ENCODE assay signal across 16 cellular contexts in genomic region chr12:122846622-122847515, GRCh38.
"Had no signal": no experiment of that assay in that cellular context is flagged by ENCODE, and none has a peak within 500 bp of the region (broad histone marks: within the 10 kb centered on the region; RNA-seq: fewer than 3 reads in every experiment).

No MANE protein-coding gene starts in this region.

- H2AFZ ChIP-seq: neural progenitor cell had no signal

- H3K9me3 ChIP-seq: adrenal gland, left lung, prostate gland, upper lobe of left lung had no signal

- H3K9ac ChIP-seq: neural progenitor cell had no signal

- H3K4me3 ChIP-seq: adrenal gland, left lung, neural progenitor cell, prostate gland, upper lobe of left lung had no signal

- H3K27ac ChIP-seq: adrenal gland, left lung, neural progenitor cell, prostate gland had no signal

- H3K27me3 Mint-ChIP-seq: activated naive CD8-positive, alpha-beta T cell; naive thymus-derived CD8-positive, alpha-beta T cell had no signal

- H3K36me3 Mint-ChIP-seq: activated naive CD8-positive, alpha-beta T cell; WTC11 had no signal

- H3K4me2 ChIP-seq: neural progenitor cell had no signal

- H3K27me3 ChIP-seq: adrenal gland, left lung, neural progenitor cell, upper lobe of left lung had no signal

- H3K4me3 Mint-ChIP-seq: activated naive CD8-positive, alpha-beta T cell; neural progenitor cell; WTC11 had no signal

- H3K36me3 ChIP-seq: adrenal gland, neural progenitor cell, prostate gland had no signal

- H3K4me1 ChIP-seq: neural progenitor cell, prostate gland had no signal

- H3K9me3 Mint-ChIP-seq: naive thymus-derived CD8-positive, alpha-beta T cell; neural progenitor cell; WTC11 had no signal

- ATAC-seq: left lung; naive thymus-derived CD8-positive, alpha-beta T cell; WTC11 had no signal

- H3K27ac Mint-ChIP-seq: activated naive CD8-positive, alpha-beta T cell; neural progenitor cell; WTC11 had no signal

- DNase-seq: activated naive CD4-positive, alpha-beta T cell; activated T-cell treated with anti-CD3 and anti-CD28 coated beads, Interleukin-2, amount 50 U/mL, for 1 hour; cortex of kidney; erythroblast; foreskin fibroblast; left lung; stimulated activated CD4-positive, alpha-beta T cell treated with anti-CD3 and anti-CD28 coated beads, Interleukin-4, amount 100 ng/mL, for 1 hour; stimulated activated naive CD4-positive, alpha-beta T cell; T-helper 9 cell had no signal
